In the genomic region with DNA sequence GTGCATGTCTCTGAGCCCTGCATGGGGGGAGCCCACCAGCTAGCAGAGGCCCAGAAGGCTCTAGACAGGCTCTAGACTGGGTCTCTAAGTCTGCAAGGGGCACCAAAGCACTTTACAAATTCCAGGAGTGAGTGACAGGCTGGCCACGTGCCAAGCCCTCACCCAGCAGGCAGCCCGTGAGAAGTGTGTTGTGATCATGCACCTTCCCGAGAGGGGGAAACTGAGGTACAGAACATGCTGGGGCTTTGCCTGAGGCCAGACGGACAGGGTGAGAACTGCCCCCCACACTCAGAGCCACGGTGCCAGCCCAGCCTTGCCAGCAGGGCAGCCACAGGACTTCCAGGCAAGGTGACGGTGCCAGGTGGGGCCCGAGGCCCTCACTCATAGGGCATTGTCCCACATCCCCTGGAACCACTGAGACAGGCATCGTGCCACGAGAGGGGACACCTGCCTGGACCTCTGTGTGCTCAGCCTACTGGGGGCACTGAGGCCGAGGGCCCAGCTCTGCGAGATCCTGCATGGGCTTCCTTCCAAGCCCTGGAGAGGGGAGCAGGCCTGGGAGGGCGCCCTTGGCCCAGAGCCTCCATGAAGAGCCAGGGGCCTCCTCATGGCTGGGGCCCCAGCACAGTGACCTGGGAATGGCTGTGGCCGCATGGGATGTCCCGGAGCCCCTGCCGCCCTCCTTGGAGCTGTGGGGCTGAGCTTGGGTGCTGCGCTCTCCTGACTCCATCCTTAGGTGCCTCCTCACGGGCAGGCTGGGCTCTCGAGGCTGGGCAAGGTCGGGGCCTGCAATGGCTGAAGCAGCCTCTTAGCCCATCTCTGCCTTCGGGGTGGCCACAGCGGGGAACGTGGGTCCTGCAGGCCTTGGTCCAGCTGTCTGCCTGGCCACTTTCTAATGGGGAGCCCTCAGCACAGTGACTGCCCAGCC, we compare ENCODE assay signal across 1 cellular context.
TF ChIP-seq lines count a peak whose summit lies in the region.

No MANE protein-coding gene starts in this region.

TF ChIP-seq in IMR-90, 13 proteins besides CTCF, POLR2A, EP300 and RAD21 (continued from another document):
- TF ChIP-seq NFE2L2 (IDR thresholded peaks at IDR 0.05; ENCODE audit: low read depth, low read length) (no peak), SMC3 (IDR thresholded peaks at IDR 0.05; ENCODE audit: low read depth, low read length) (no peak)
TF ChIP-seq in IMR-90: peak in this region for 0.
